Comparison of ENCODE assay signal across 14 cellular contexts in the genomic region with DNA sequence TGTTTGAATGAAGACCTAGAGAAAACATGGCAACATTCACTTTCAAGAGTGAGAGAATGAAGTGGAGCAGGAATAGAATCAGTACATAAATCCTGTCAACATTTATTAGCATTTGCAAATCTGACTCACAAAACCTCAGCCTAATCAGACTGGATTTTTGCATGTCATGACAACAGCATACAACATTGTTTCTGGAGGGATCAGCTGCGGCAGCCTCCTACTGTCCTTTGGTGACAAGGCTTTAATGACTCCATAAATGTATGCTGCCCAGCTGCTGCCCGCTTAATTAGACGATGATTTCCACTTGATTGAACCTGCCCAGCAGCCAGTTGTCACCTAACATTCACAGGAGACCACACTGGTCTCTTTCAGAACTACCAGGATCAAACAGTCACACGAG. TPM values are rescaled to one million over a fixed set of nuclear protein-coding genes. Genes with fewer than 3 reads are reported as not detected.
DNase-seq lines count a peak whose midpoint lies in the region; ATAC-seq and TF ChIP-seq lines count a peak whose summit lies in the region.
"Had no signal": no experiment of that assay in that cellular context is flagged by ENCODE, and none has a peak within 500 bp of the region (broad histone marks: within the 10 kb centered on the region; RNA-seq: fewer than 3 reads in every experiment).

No MANE protein-coding gene starts in this region.

- in situ Hi-C loops in HAP-1 (cut with MboI; ENCODE audit: low sequenced_read_pairs) = no loop called here

- intact Hi-C loops in PC-3 (cut with micrococcal nuclease) = no loop called here
- intact Hi-C loops in testis (cut with DNase I; ENCODE audit: low total_unique reads) = no loop called here

- DNase-seq in AG08396 (ENCODE audit: low spot score) = peak; percentile 51
- DNase-seq in HAP-1 (ENCODE audit: low spot score in 2 of 2) = peak; percentile 53 to 60
- DNase-seq in PC-3 = peak; percentile 64
- peak; percentile 72 for DNase-seq in fibroblast of villous mesenchyme (ENCODE audit: low read depth)
- DNase-seq in activated naive CD8-positive, alpha-beta T cell treated with anti-CD3 and anti-CD28 coated beads for 36 hours = no peak
- no peak for DNase-seq in testis
- DNase-seq in H4 (ENCODE audit: low spot score) = no peak
- DNase-seq: activated CD4-positive, alpha-beta T cell treated with anti-CD3 and anti-CD28 coated beads, Interleukin-2, amount 50 U/mL, for 4 hours; activated effector memory CD4-positive, alpha-beta T cell treated with Interleukin-2 at 50 U/mL for 16 hours; NCI-H2029 treated with DMSO at 0.1 percent for 48 hours; posterior cingulate gyrus had no signal

- no peaks in the 10 kb centered on the region for H3K9me3 ChIP-seq in HAP-1
- H3K9me3 ChIP-seq in PC-3 (ENCODE audit: low read length) = no peaks in the 10 kb centered on the region
- H3K9me3 ChIP-seq in testis = no peaks in the 10 kb centered on the region

- H3K9ac ChIP-seq in PC-3 (ENCODE audit: low read length) = no peak overlapping the region

- peaks cover 87% of the 10 kb centered on the region for H3K79me2 ChIP-seq in PC-3 (ENCODE audit: low read length)

- no peak overlapping the region for H3K4me3 Mint-ChIP-seq in activated naive CD8-positive, alpha-beta T cell treated with anti-CD3 and anti-CD28 coated beads for 36 hours
- H3K4me3 Mint-ChIP-seq: B cell had no signal

- peak overlapping the region; percentile 40 for H3K4me2 ChIP-seq in PC-3 (ENCODE audit: low read length)

- CTCF ChIA-PET in PC-3 (lab: Charles Lee) = interaction anchor here (0.6 kb wide), 1 partner anchor 110 kb away, joined by 5 read pairs; no protein-coding TSS in a partner anchor

- peaks cover 24% of the 10 kb centered on the region for H3K36me3 Mint-ChIP-seq in activated naive CD8-positive, alpha-beta T cell treated with anti-CD3 and anti-CD28 coated beads for 36 hours

- peaks cover 10% of the 10 kb centered on the region; the same call in 1 of the 2 replicates for H4K20me1 ChIP-seq in PC-3 (ENCODE audit: low read length)

- H3K27me3 ChIP-seq in HAP-1 (ENCODE audit: low read depth) = no peaks in the 10 kb centered on the region
- no peaks in the 10 kb centered on the region for H3K27me3 ChIP-seq in PC-3 (ENCODE audit: low read length)
- no peaks in the 10 kb centered on the region for H3K27me3 ChIP-seq in testis
- H3K27me3 ChIP-seq: cardiac muscle cell had no signal

- no peaks in the 10 kb centered on the region for H3K9me2 ChIP-seq in PC-3 (replicated peaks; ENCODE audit: low read length)

- no peaks in the 10 kb centered on the region for H3F3A ChIP-seq in PC-3 (ENCODE audit: low read length, unreplicated experiment)

- no peak overlapping the region for H3K4me3 ChIP-seq in HAP-1
- H3K4me3 ChIP-seq in PC-3 (ENCODE audit: low read length) = no peak overlapping the region
- no peak overlapping the region for H3K4me3 ChIP-seq in fibroblast of villous mesenchyme (ENCODE audit: low read depth, low read length)
- no peak overlapping the region for H3K4me3 ChIP-seq in testis
- H3K4me3 ChIP-seq: cardiac muscle cell had no signal

- no peak overlapping the region for H2AFZ ChIP-seq in PC-3 (ENCODE audit: low read length)

- BruUV-seq in PC-3 (replicated peaks; lab: Mats Ljungman, UMichigan) = no TSS peak

- TF ChIP-seq POLR2A in testis (IDR thresholded peaks at IDR 0.05) = no peak

- no peaks in the 10 kb centered on the region for H3K9me3 Mint-ChIP-seq in activated naive CD8-positive, alpha-beta T cell treated with anti-CD3 and anti-CD28 coated beads for 36 hours

- no peak overlapping the region for H3K27ac Mint-ChIP-seq in activated naive CD8-positive, alpha-beta T cell treated with anti-CD3 and anti-CD28 coated beads for 36 hours
- H3K27ac Mint-ChIP-seq: B cell had no signal

- WGBS in testis, 2 donors = 84 to 91% methylated on average over 4 of the region's 4 CpGs

- POLR2A ChIA-PET in PC-3 (lab: Charles Lee; ENCODE audit: unreplicated experiment) = interaction anchor here (1.2 kb wide), 1 partner anchor 10 kb away, joined by 3 read pairs; the partner anchor contains the start of gene EBPL

- peak; percentile 92 for ATAC-seq in PC-3
- ATAC-seq in HG03439 (IDR thresholded peaks at IDR 0.05; ENCODE audit: unreplicated experiment) = no peak

- peaks cover 12% of the 10 kb centered on the region for H3K4me1 ChIP-seq in HAP-1
- peaks cover 12% of the 10 kb centered on the region for H3K4me1 ChIP-seq in PC-3 (ENCODE audit: insufficient read depth, low read length)
- H3K4me1 ChIP-seq in testis = no peaks in the 10 kb centered on the region

- TF ChIP-seq CTCF in PC-3 (conservative IDR thresholded peaks at IDR 0.05; ENCODE audit: low read depth, low read length) (no peak), fibroblast of villous mesenchyme (IDR thresholded peaks at IDR 0.05; ENCODE audit: insufficient read depth, low read depth, low read length) (no peak), testis (IDR thresholded peaks at IDR 0.05) (no peak)

- peaks cover 27% of the 10 kb centered on the region for H3K4me1 Mint-ChIP-seq in activated naive CD8-positive, alpha-beta T cell treated with anti-CD3 and anti-CD28 coated beads for 36 hours

- H3K27ac ChIP-seq in PC-3 (ENCODE audit: low read length) (peak overlapping the region; percentile 22; the same call in 1 of the 2 replicates), testis (no peak overlapping the region)
- H3K27ac ChIP-seq: cardiac muscle cell had no signal

- H3K27me3 Mint-ChIP-seq in activated naive CD8-positive, alpha-beta T cell treated with anti-CD3 and anti-CD28 coated beads for 36 hours = no peaks in the 10 kb centered on the region
- H3K27me3 Mint-ChIP-seq: B cell had no signal

- H3K36me3 ChIP-seq in HAP-1 (replicated peaks) (peaks cover 22% of the 10 kb centered on the region), PC-3 (ENCODE audit: low read depth, low read length) (no peaks in the 10 kb centered on the region), testis (ENCODE audit: low read depth, missing control alignments) (no peaks in the 10 kb centered on the region)

RNA-seq across cellular contexts. Expression of gene EBPL, which starts 9.4 kb away (rescaled TPM):
- total RNA-seq in PC-3 (2014; rRNA removed) = 108 and 118 TPM in 2 replicates
- total RNA-seq in fibroblast of villous mesenchyme = 39.7 and 52.5 TPM in 2 replicates
- 10 to 100 TPM; 54.8 to 60.0 TPM for total RNA-seq in activated naive CD8-positive, alpha-beta T cell treated with anti-CD3 and anti-CD28 coated beads for 36 hours
- total RNA-seq in testis = 10 to 100 TPM; 35.9 to 84.7 TPM
- polyA plus RNA-seq in testis (ENCODE audit: insufficient read depth, low read depth, low replicate concordance) = 26.7 TPM
- 67.9 and 77.4 TPM in 2 replicates for total RNA-seq in H4 (2014; rRNA removed; shearing (Covaris generic))

RNA-seq across cellular contexts. Expression of gene ARL11, which starts 53.5 kb away (rescaled TPM):
- total RNA-seq in PC-3 (2014; rRNA removed) (not detected in 2 replicates), fibroblast of villous mesenchyme (not detected in 2 replicates), testis (under 1 TPM; 0.25 to 0.47 TPM)
- total RNA-seq in activated naive CD8-positive, alpha-beta T cell treated with anti-CD3 and anti-CD28 coated beads for 36 hours = 1 to 10 TPM in 1 of 2 experiments, under 1 TPM in 1; 0.97 to 1.1 TPM
- polyA plus RNA-seq in testis (ENCODE audit: insufficient read depth, low read depth, low replicate concordance) = 0.62 TPM
- total RNA-seq in H4 (2014; rRNA removed; shearing (Covaris generic)) = not detected in 2 replicates

Comparison
In these comparisons a context has a peak if more than half of its experiments do, and no peak if none do; other contexts are left out.
1. DNase-seq: peak in AG08396 (single experiment), HAP-1 (2 of 2), PC-3 (single experiment) and fibroblast of villous mesenchyme (single experiment); none in activated naive CD8-positive, alpha-beta T cell treated with anti-CD3 and anti-CD28 coated beads for 36 hours (single experiment), testis (single experiment) and H4 (single experiment).